Comparison of ENCODE assay signal across 10 cellular contexts in genomic region chr14:101821528-101821927, GRCh38.
DNase-seq lines count a peak whose midpoint lies in the region; ATAC-seq and TF ChIP-seq lines count a peak whose summit lies in the region.
"Had no signal": no experiment of that assay in that cellular context is flagged by ENCODE, and none has a peak within 500 bp of the region (broad histone marks: within the 10 kb centered on the region; RNA-seq: fewer than 3 reads in every experiment).

No MANE protein-coding gene starts in this region.

- H3K9me3 Mint-ChIP-seq in CD8-positive, alpha-beta T cell, result no peaks in the 10 kb centered on the region
- H3K9me3 Mint-ChIP-seq in T-cell, result no peaks in the 10 kb centered on the region

- 97% methylated on average over 11 of the region's 11 CpGs for WGBS in mesenchymal stem cell

- H3K27me3 ChIP-seq in CD8-positive, alpha-beta T cell (ENCODE audit: insufficient read depth, low read length), result no peaks in the 10 kb centered on the region
- H3K27me3 ChIP-seq in mesenchymal stem cell (ENCODE audit: control insufficient read depth in 1 of 2, insufficient read depth in 1 of 2, low read length in 2 of 2), result no peaks in the 10 kb centered on the region

- peak; percentile 35 for ATAC-seq in CD8-positive, alpha-beta T cell
- ATAC-seq in T-cell (replicated peaks in 1 of 4), result peak; percentile 10 to 50 (median 14)
- ATAC-seq in HG03025 (IDR thresholded peaks at IDR 0.05; ENCODE audit: low FRiP score, unreplicated experiment), result no peak
- ATAC-seq: SK-N-SH treated with all-trans-retinoic acid at 6 μM for 48 hours had no signal

- peaks cover 87% of the 10 kb centered on the region for H3K4me1 Mint-ChIP-seq in CD8-positive, alpha-beta T cell (ENCODE audit: low read depth)
- peaks cover 67 to 83% (median 76%) of the 10 kb centered on the region in 3 donors for H3K4me1 Mint-ChIP-seq in T-cell

- H2BK120ac ChIP-seq in mesenchymal stem cell (ENCODE audit: low read depth, low read length), result no peak overlapping the region

- H2AK5ac ChIP-seq in mesenchymal stem cell (ENCODE audit: low read length, severe bottlenecking), result no peak overlapping the region

- H3K27ac ChIP-seq in CD8-positive, alpha-beta T cell (ENCODE audit: low read depth, low read length), result peak overlapping the region; percentile 82
- H3K27ac ChIP-seq in mesenchymal stem cell (ENCODE audit: low read length, poor library complexity, severe bottlenecking), result no peak overlapping the region

- peak overlapping the region in 1 of 2 experiments; percentile 21 for H2BK12ac ChIP-seq in mesenchymal stem cell (ENCODE audit: low read length in 2 of 2)

- no peak overlapping the region for H2BK5ac ChIP-seq in mesenchymal stem cell (ENCODE audit: low read depth, low read length, poor library complexity, severe bottlenecking)

- H3K27me3 Mint-ChIP-seq in CD8-positive, alpha-beta T cell (ENCODE audit: low read depth), result no peaks in the 10 kb centered on the region
- no peaks in the 10 kb centered on the region for H3K27me3 Mint-ChIP-seq in T-cell

- H3K14ac ChIP-seq in mesenchymal stem cell (ENCODE audit: low read length in 2 of 2), result no peak overlapping the region

- H2BK15ac ChIP-seq in mesenchymal stem cell (ENCODE audit: low read depth, poor library complexity, severe bottlenecking), result no peak overlapping the region

- no peaks in the 10 kb centered on the region for H3K9me3 ChIP-seq in CD8-positive, alpha-beta T cell (ENCODE audit: low read length)
- H3K9me3 ChIP-seq in mesenchymal stem cell (ENCODE audit: control insufficient read depth, low read length), result no peaks in the 10 kb centered on the region

- H3K4me2 ChIP-seq in mesenchymal stem cell (ENCODE audit: low read length, poor library complexity, severe bottlenecking), result no peak overlapping the region

- H3K9ac ChIP-seq in mesenchymal stem cell (ENCODE audit: low read length), result no peak overlapping the region

- peak overlapping the region; percentile 92 for H3K4me3 Mint-ChIP-seq in CD8-positive, alpha-beta T cell
- peak overlapping the region; percentile 81 to 91 (median 88) for H3K4me3 Mint-ChIP-seq in T-cell

- H3K79me1 ChIP-seq in mesenchymal stem cell (replicated peaks; ENCODE audit: low read length, poor library complexity, severe bottlenecking), result peaks cover 33% of the 10 kb centered on the region

- no peak overlapping the region for H3K4ac ChIP-seq in mesenchymal stem cell (ENCODE audit: low read depth in 1 of 2, low read length in 2 of 2)

- peak; percentile 22 for TF ChIP-seq CTCF in CD8-positive, alpha-beta T cell (IDR thresholded peaks at IDR 0.05)

- H3K4me1 ChIP-seq in CD8-positive, alpha-beta T cell (ENCODE audit: insufficient read depth, low read length), result peaks cover 80% of the 10 kb centered on the region
- H3K4me1 ChIP-seq in mesenchymal stem cell (ENCODE audit: control insufficient read depth, insufficient read depth, low read depth, low read length), result no peaks in the 10 kb centered on the region

- H2AFZ ChIP-seq in mesenchymal stem cell (ENCODE audit: low read depth, low read length), result no peak overlapping the region

- H3K4me3 ChIP-seq in CD8-positive, alpha-beta T cell (ENCODE audit: low read depth, low read length), result no peak overlapping the region
- no peak overlapping the region for H3K4me3 ChIP-seq in mesenchymal stem cell (ENCODE audit: insufficient read depth in 1 of 2, low read depth in 1 of 2, low read length in 2 of 2)

- DNase-seq in CD8-positive, alpha-beta T cell, result peak in 6 of 7 experiments; percentile 29 to 80 (median 54)
- DNase-seq in T-cell (peak in 33 of 34 experiments; percentile 39 to 78 (median 68)), mesenchymal stem cell (no peak), AG08395 (ENCODE audit: low spot score) (no peak), cerebellum (ENCODE audit: low spot score) (no peak), dedifferentiated amniotic fluid mesenchymal stem cell (ENCODE audit: extremely low spot score) (no peak)
- DNase-seq in activated T-helper 9 cell treated with anti-CD3 and anti-CD28 coated beads, Interleukin-2, amount 50 U/mL, for 16 hours (ENCODE audit: low read depth), result peak; percentile 47
- DNase-seq: NCI-H1048 had no signal

- CTCF ChIA-PET in CD8-positive, alpha-beta T cell (lab: Charles Lee), result interaction anchor here (0.9 to 1.6 kb wide), 3 partner anchors 9 to 114 kb away, joined by 3 to 6 read pairs (median 4); no protein-coding TSS in a partner anchor
- CTCF ChIA-PET in T-cell (lab: Charles Lee), result interaction anchor here (0.6 to 1.5 kb wide), 7 partner anchors 8 to 61 kb away, joined by 3 to 17 read pairs (median 3); no protein-coding TSS in a partner anchor

- no peak overlapping the region for H3K23ac ChIP-seq in mesenchymal stem cell (ENCODE audit: low read length in 2 of 2)

- no peak overlapping the region for H4K91ac ChIP-seq in mesenchymal stem cell (ENCODE audit: low read length)

- peak overlapping the region; percentile 100 for H3K27ac Mint-ChIP-seq in CD8-positive, alpha-beta T cell
- peak overlapping the region; percentile 97 for H3K27ac Mint-ChIP-seq in T-cell

- intact Hi-C loops in CD8-positive, alpha-beta T cell (cut with DNase I, micrococcal nuclease), result loop anchor here in 1 of 2 experiments (1.0 kb wide), 1 partner anchor 22 kb away; no protein-coding TSS in a partner anchor

- peak overlapping the region; percentile 50 for H4K8ac ChIP-seq in mesenchymal stem cell (ENCODE audit: low read length)

- peaks cover 55% of the 10 kb centered on the region for H3K36me3 Mint-ChIP-seq in CD8-positive, alpha-beta T cell
- H3K36me3 Mint-ChIP-seq in T-cell, result peaks cover 48% of the 10 kb centered on the region

- H3K36me3 ChIP-seq in CD8-positive, alpha-beta T cell (ENCODE audit: insufficient read depth, low read length), result no peaks in the 10 kb centered on the region
- peaks cover 17 to 20% of the 10 kb centered on the region in 2 experiments for H3K36me3 ChIP-seq in mesenchymal stem cell (ENCODE audit: control insufficient read depth in 1 of 2, insufficient read depth in 2 of 2, low read depth in 1 of 2, low read length in 2 of 2)

- no peak overlapping the region for H3K18ac ChIP-seq in mesenchymal stem cell (ENCODE audit: low read depth in 1 of 2, low read length in 2 of 2)

- POLR2A ChIA-PET in CD8-positive, alpha-beta T cell (lab: Charles Lee), result interaction anchor here (1.3 to 5.2 kb wide), 3 partner anchors 9 to 58 kb away, joined by 3 to 103 read pairs (median 5); no protein-coding TSS in a partner anchor
- POLR2A ChIA-PET in T-cell (lab: Charles Lee), result interaction anchor here (0.6 to 5.8 kb wide), 5 partner anchors 8 to 29 kb away, joined by 3 to 133 read pairs (median 5); no protein-coding TSS in a partner anchor

Comparison
In these comparisons a context has a peak if more than half of its experiments do, and no peak if none do; other contexts are left out.
1. DNase-seq: peak in CD8-positive, alpha-beta T cell (6 of 7), T-cell (33 of 34) and activated T-helper 9 cell treated with anti-CD3 and anti-CD28 coated beads, Interleukin-2, amount 50 U/mL, for 16 hours (single experiment); none in mesenchymal stem cell (single experiment), AG08395 (single experiment), cerebellum (single experiment) and dedifferentiated amniotic fluid mesenchymal stem cell (single experiment).